ENCODE assay signal across 8 cellular contexts in genomic region chr2:47900417-47900816, GRCh38. TPM values are rescaled to one million over a fixed set of nuclear protein-coding genes. Genes with fewer than 3 reads are reported as not detected.
A peak's percentile ranks its signal among the peaks of the same experiment; 100 is the strongest.
DNase-seq lines count a peak whose midpoint lies in the region; ATAC-seq and TF ChIP-seq lines count a peak whose summit lies in the region.
"Not testable (repeated sequence)": the region's sequence is repeated elsewhere in the genome, so short reads cannot be mapped to it uniquely, and the experiment has no call there.

No MANE protein-coding gene starts in this region.

- not testable (repeated sequence) for H3K27ac ChIP-seq in CD4-positive, alpha-beta T cell (ENCODE audit: low read depth, low read length)
- H3K27ac ChIP-seq in heart right ventricle = peak overlapping the region in 6 of 10 donors; percentile 28 to 54 (median 37)
- H3K27ac ChIP-seq in muscle layer of duodenum (ENCODE audit: low read length) = peak overlapping the region; percentile 46
- peak overlapping the region in 3 of 4 donors; percentile 21 to 57 (median 39) for H3K27ac ChIP-seq in upper lobe of left lung

- not testable (repeated sequence) for H3K36me3 ChIP-seq in Loucy (ENCODE audit: insufficient read depth, low read length); heart right ventricle; muscle layer of duodenum (ENCODE audit: control insufficient read depth in 1 of 2, insufficient read depth in 2 of 2, low read length in 2 of 2); upper lobe of left lung

- not testable (repeated sequence) for TF ChIP-seq POLR2A in upper lobe of left lung (IDR thresholded peaks at IDR 0.05)

- CTCF ChIA-PET in CD4-positive, alpha-beta T cell (lab: Charles Lee); activated CD4-positive, alpha-beta memory T cell treated with anti-CD3 and anti-CD28 coated beads for 36 hours (lab: Charles Lee): not testable (repeated sequence)

- not testable (repeated sequence) for H3K27me3 ChIP-seq in CD4-positive, alpha-beta T cell (ENCODE audit: control insufficient read depth, insufficient read depth, low read length); Loucy (ENCODE audit: insufficient read depth, low read length, poor library complexity, severe bottlenecking); heart right ventricle; muscle layer of duodenum (ENCODE audit: low read depth, low read length); upper lobe of left lung

- not testable (repeated sequence) for DNase-seq in CD4-positive, alpha-beta T cell; activated CD4-positive, alpha-beta memory T cell treated with anti-CD3 and anti-CD28 coated beads for 36 hours; heart right ventricle; progenitor cell of endocrine pancreas (ENCODE audit: low spot score, unreplicated experiment); upper lobe of left lung

- intact Hi-C loops in CD4-positive, alpha-beta T cell (cut with DNase I, micrococcal nuclease); activated CD4-positive, alpha-beta memory T cell treated with anti-CD3 and anti-CD28 coated beads for 36 hours (cut with micrococcal nuclease): not testable (repeated sequence)
- intact Hi-C loops in heart right ventricle (cut with DNase I) = loop anchor here in 6 of 10 donors (5.0 to 10.0 kb wide), 9 partner anchors 33 to 534 kb away; partner anchors contain the start of gene MSH6 (in 2 of the 6)

- H3F3A ChIP-seq in Loucy (ENCODE audit: low read depth) = not testable (repeated sequence)

- POLR2A ChIA-PET in CD4-positive, alpha-beta T cell (lab: Charles Lee) = interaction anchor here (1.3 to 1.5 kb wide), 2 partner anchors 41 to 632 kb away, joined by 3 read pairs; no protein-coding TSS in a partner anchor
- POLR2A ChIA-PET in activated CD4-positive, alpha-beta memory T cell treated with anti-CD3 and anti-CD28 coated beads for 36 hours (lab: Charles Lee) = not testable (repeated sequence)

- peak overlapping the region; percentile 0 for H3K4me3 Mint-ChIP-seq in CD4-positive, alpha-beta T cell
- not testable (repeated sequence) for H3K4me3 Mint-ChIP-seq in activated CD4-positive, alpha-beta memory T cell treated with anti-CD3 and anti-CD28 coated beads for 36 hours; progenitor cell of endocrine pancreas (ENCODE audit: low read depth)
- H3K4me3 Mint-ChIP-seq in brain = peak overlapping the region in 3 of 5 experiments; percentile 10 to 29 (median 17)

- TF ChIP-seq EP300 in upper lobe of left lung (IDR thresholded peaks at IDR 0.05) = not testable (repeated sequence)

- 78 to 79% methylated on average over 21 of the region's 23 CpGs for WGBS in heart right ventricle, 2 donors
- WGBS in upper lobe of left lung, 2 donors = 76 to 80% methylated on average over 23 of the region's 23 CpGs

- H4K20me1 ChIP-seq in Loucy (ENCODE audit: insufficient read depth, low read length, poor library complexity, severe bottlenecking) = peaks cover 92% of the 10 kb centered on the region

- not testable (repeated sequence) for H3K27ac Mint-ChIP-seq in CD4-positive, alpha-beta T cell
- peak overlapping the region; percentile 56 for H3K27ac Mint-ChIP-seq in activated CD4-positive, alpha-beta memory T cell treated with anti-CD3 and anti-CD28 coated beads for 36 hours
- H3K27ac Mint-ChIP-seq in brain = peak overlapping the region in 3 of 5 experiments; percentile 56 to 83 (median 73)
- H3K27ac Mint-ChIP-seq in progenitor cell of endocrine pancreas = peak overlapping the region; percentile 90

- H3K4me1 ChIP-seq in Loucy (ENCODE audit: insufficient read depth, low read length, poor library complexity, severe bottlenecking) = peaks cover 56% of the 10 kb centered on the region
- peaks cover 4 to 83% (median 72%) of the 10 kb centered on the region in 9 donors for H3K4me1 ChIP-seq in heart right ventricle
- H3K4me1 ChIP-seq in muscle layer of duodenum (ENCODE audit: control insufficient read depth in 1 of 2, insufficient read depth in 2 of 2, low read length in 2 of 2) = peaks cover 11 to 37% of the 10 kb centered on the region in 2 donors
- H3K4me1 ChIP-seq in upper lobe of left lung = peaks cover 34 to 67% (median 41%) of the 10 kb centered on the region in 4 donors

- not testable (repeated sequence) for TF ChIP-seq CTCF in CD4-positive, alpha-beta T cell (IDR thresholded peaks at IDR 0.05); Loucy (conservative IDR thresholded peaks at IDR 0.05; ENCODE audit: low read length); brain (conservative IDR thresholded peaks at IDR 0.05); heart right ventricle (IDR thresholded peaks at IDR 0.05); progenitor cell of endocrine pancreas (IDR thresholded peaks at IDR 0.05; ENCODE audit: unreplicated experiment); upper lobe of left lung (IDR thresholded peaks at IDR 0.05)

- peak overlapping the region; percentile 47 for H3K4me3 ChIP-seq in Loucy (ENCODE audit: low read length, poor library complexity, severe bottlenecking)
- not testable (repeated sequence) for H3K4me3 ChIP-seq in heart right ventricle; muscle layer of duodenum (ENCODE audit: low read depth in 1 of 2, low read length in 2 of 2); upper lobe of left lung

- not testable (repeated sequence) for H3K27me3 Mint-ChIP-seq in CD4-positive, alpha-beta T cell; activated CD4-positive, alpha-beta memory T cell treated with anti-CD3 and anti-CD28 coated beads for 36 hours; progenitor cell of endocrine pancreas
- H3K27me3 Mint-ChIP-seq in brain = peaks cover 12% of the 10 kb centered on the region

- not testable (repeated sequence) for H3K9me2 ChIP-seq in Loucy (replicated peaks; ENCODE audit: low read depth, low read length)

- peak overlapping the region; percentile 61 for H3K4me2 ChIP-seq in Loucy (ENCODE audit: low read depth, low read length, poor library complexity, severe bottlenecking)

- not testable (repeated sequence) for H3K9me3 ChIP-seq in CD4-positive, alpha-beta T cell (ENCODE audit: control insufficient read depth, low read length); Loucy (ENCODE audit: insufficient read depth, low read depth, low read length); heart right ventricle; muscle layer of duodenum (ENCODE audit: control insufficient read depth in 1 of 2, low read length in 2 of 2); upper lobe of left lung

- not testable (repeated sequence) for H3K9me3 Mint-ChIP-seq in CD4-positive, alpha-beta T cell; activated CD4-positive, alpha-beta memory T cell treated with anti-CD3 and anti-CD28 coated beads for 36 hours; brain; progenitor cell of endocrine pancreas (ENCODE audit: low read depth)

- ATAC-seq in CD4-positive, alpha-beta T cell (ENCODE audit: poor library complexity); heart right ventricle; upper lobe of left lung (ENCODE audit: low FRiP score in 2 of 2): not testable (repeated sequence)

- peaks cover 71% of the 10 kb centered on the region for H3K4me1 Mint-ChIP-seq in CD4-positive, alpha-beta T cell (ENCODE audit: low read depth)
- peaks cover 64% of the 10 kb centered on the region for H3K4me1 Mint-ChIP-seq in activated CD4-positive, alpha-beta memory T cell treated with anti-CD3 and anti-CD28 coated beads for 36 hours (ENCODE audit: low read depth)
- H3K4me1 Mint-ChIP-seq in brain = peaks cover 69% of the 10 kb centered on the region
- peaks cover 29% of the 10 kb centered on the region for H3K4me1 Mint-ChIP-seq in progenitor cell of endocrine pancreas (ENCODE audit: low read depth)

- H2AFZ ChIP-seq in Loucy (ENCODE audit: low read length) = not testable (repeated sequence)

- H3K36me3 Mint-ChIP-seq in CD4-positive, alpha-beta T cell (ENCODE audit: low read depth) = peaks cover 20% of the 10 kb centered on the region
- H3K36me3 Mint-ChIP-seq in activated CD4-positive, alpha-beta memory T cell treated with anti-CD3 and anti-CD28 coated beads for 36 hours = peaks cover 14% of the 10 kb centered on the region
- H3K36me3 Mint-ChIP-seq in brain = peaks cover 53% of the 10 kb centered on the region
- H3K36me3 Mint-ChIP-seq in progenitor cell of endocrine pancreas (ENCODE audit: insufficient read depth) = not testable (repeated sequence)

- H3K9ac ChIP-seq in Loucy (ENCODE audit: low read depth, low read length, poor library complexity, severe bottlenecking) = peak overlapping the region; percentile 1

- H3K79me2 ChIP-seq in Loucy (ENCODE audit: insufficient read depth, low read length) = peaks cover 97% of the 10 kb centered on the region

RNA-seq across cellular contexts. Expression of gene FBXO11, which starts 5.9 kb away (rescaled TPM):
- total RNA-seq in CD4-positive, alpha-beta T cell = 100 to 1,000 TPM; 121 to 126 TPM
- 10 to 100 TPM; 38.2 to 41.1 TPM for total RNA-seq in activated CD4-positive, alpha-beta memory T cell treated with anti-CD3 and anti-CD28 coated beads for 36 hours
- polyA plus RNA-seq in brain (ENCODE audit: insufficient read depth, low read depth, low replicate concordance) (30.1 TPM), heart right ventricle (10 to 100 TPM; 15.7 to 27.8 TPM)
- total RNA-seq in heart right ventricle (10 to 100 TPM; 33.3 to 48.2 (median 37.6) TPM), progenitor cell of endocrine pancreas (96.5 and 102 TPM in 2 replicates), upper lobe of left lung (10 to 100 TPM; 30.5 to 99.2 (median 60.0) TPM)
